16 cellular contexts compared by ENCODE assay signal in genomic region chr2:10931710-10932255, GRCh38. TPM values are rescaled to one million over a fixed set of nuclear protein-coding genes. Genes with fewer than 3 reads are reported as not detected.
DNase-seq lines count a peak whose midpoint lies in the region; FAIRE-seq and TF ChIP-seq lines count a peak whose summit lies in the region.
"Had no signal": no experiment of that assay in that cellular context is flagged by ENCODE, and none has a peak within 500 bp of the region (broad histone marks: within the 10 kb centered on the region; RNA-seq: fewer than 3 reads in every experiment).

No MANE protein-coding gene starts in this region.

- DNase-seq in AG08395 (ENCODE audit: low spot score) (peak; percentile 69), HK-2 (ENCODE audit: unreplicated experiment) (peak; percentile 38), bronchial epithelial cell (ENCODE audit: low read depth) (peak; percentile 9), kidney tubule cell (ENCODE audit: low spot score) (peak; percentile 88), AML-193 (lab: John Stamatoyannopoulos, UW) (no peak), NCI-H82 treated with DMSO at 0.1 percent for 48 hours (lab: John Stamatoyannopoulos, UW; ENCODE audit: unreplicated experiment) (no peak)
- no peak for DNase-seq in activated naive CD4-positive, alpha-beta T cell treated with anti-CD3 and anti-CD28 coated beads, Interleukin-2, amount 10 ng/mL, durations not matched to agents 7 days and 5 days
- no peak for DNase-seq in stimulated activated CD4-positive, alpha-beta T cell treated with anti-CD3 and anti-CD28 coated beads, Interleukin-1b, Interleukin-23, amount 100 ng/mL, for 48 hours
- DNase-seq: activated CD4-positive, alpha-beta T cell treated with anti-CD3 and anti-CD28 coated beads for 36 hours; brain microvascular endothelial cell; mesendoderm; T-helper 1 cell; upper lobe of left lung had no signal

- CTCF ChIA-PET in activated naive CD4-positive, alpha-beta T cell treated with anti-CD3 and anti-CD28 coated beads, Interleukin-2, amount 10 ng/mL, durations not matched to agents 7 days and 5 days (lab: Charles Lee): no interaction called here

- no peaks in the 10 kb centered on the region for H3K4me1 Mint-ChIP-seq in activated naive CD4-positive, alpha-beta T cell treated with anti-CD3 and anti-CD28 coated beads, Interleukin-2, amount 10 ng/mL, durations not matched to agents 7 days and 5 days
- H3K4me1 Mint-ChIP-seq: activated T-helper 17 cell treated with anti-CD3 and anti-CD28 coated beads, Interleukin-2, amount 50 U/mL, for 72 hours; B cell had no signal

- H3K36me3 ChIP-seq in bronchial epithelial cell (ENCODE audit: control insufficient read depth, insufficient read depth, low read length): no peaks in the 10 kb centered on the region
- H3K36me3 ChIP-seq: brain microvascular endothelial cell, upper lobe of left lung had no signal

- no peak overlapping the region for H3K27ac Mint-ChIP-seq in activated naive CD4-positive, alpha-beta T cell treated with anti-CD3 and anti-CD28 coated beads, Interleukin-2, amount 10 ng/mL, durations not matched to agents 7 days and 5 days
- H3K27ac Mint-ChIP-seq: activated CD4-positive, alpha-beta T cell treated with anti-CD3 and anti-CD28 coated beads for 36 hours; activated T-helper 17 cell treated with anti-CD3 and anti-CD28 coated beads, Interleukin-2, amount 50 U/mL, for 72 hours; B cell had no signal

- TF ChIP-seq CTCF in bronchial epithelial cell (IDR thresholded peaks at IDR 0.05; ENCODE audit: insufficient read depth, low read length, severe bottlenecking): no peak

- no peak overlapping the region for H3K4me3 ChIP-seq in bronchial epithelial cell (ENCODE audit: low read depth, low read length)
- H3K4me3 ChIP-seq: upper lobe of left lung had no signal

- H3K4me3 Mint-ChIP-seq in activated naive CD4-positive, alpha-beta T cell treated with anti-CD3 and anti-CD28 coated beads, Interleukin-2, amount 10 ng/mL, durations not matched to agents 7 days and 5 days: no peak overlapping the region
- H3K4me3 Mint-ChIP-seq: activated CD4-positive, alpha-beta T cell treated with anti-CD3 and anti-CD28 coated beads for 36 hours; activated T-helper 17 cell treated with anti-CD3 and anti-CD28 coated beads, Interleukin-2, amount 50 U/mL, for 72 hours; B cell had no signal

- FAIRE-seq in bronchial epithelial cell (lab: Jason Lieb, UNC): no peak
- FAIRE-seq: GM12891 had no signal

- peaks cover 33% of the 10 kb centered on the region for H3K27me3 Mint-ChIP-seq in activated naive CD4-positive, alpha-beta T cell treated with anti-CD3 and anti-CD28 coated beads, Interleukin-2, amount 10 ng/mL, durations not matched to agents 7 days and 5 days

- peaks cover 5% of the 10 kb centered on the region for H3K27me3 ChIP-seq in bronchial epithelial cell (ENCODE audit: control insufficient read depth, insufficient read depth, low read length)
- H3K27me3 ChIP-seq: brain microvascular endothelial cell, upper lobe of left lung had no signal

- no peaks in the 10 kb centered on the region for H3K36me3 Mint-ChIP-seq in activated naive CD4-positive, alpha-beta T cell treated with anti-CD3 and anti-CD28 coated beads, Interleukin-2, amount 10 ng/mL, durations not matched to agents 7 days and 5 days

- H3K9me3 Mint-ChIP-seq in activated naive CD4-positive, alpha-beta T cell treated with anti-CD3 and anti-CD28 coated beads, Interleukin-2, amount 10 ng/mL, durations not matched to agents 7 days and 5 days: no peaks in the 10 kb centered on the region
- H3K9me3 Mint-ChIP-seq: activated T-helper 17 cell treated with anti-CD3 and anti-CD28 coated beads, Interleukin-2, amount 50 U/mL, for 72 hours had no signal

RNA-seq across cellular contexts. Expression of gene KCNF1, which starts 20.0 kb away (rescaled TPM):
- total RNA-seq in bronchial epithelial cell: not detected in 2 replicates
- total RNA-seq: activated CD4-positive, alpha-beta T cell treated with anti-CD3 and anti-CD28 coated beads for 36 hours; activated T-helper 17 cell treated with anti-CD3 and anti-CD28 coated beads, Interleukin-2, amount 50 U/mL, for 72 hours; B cell had no signal

Comparison
In these comparisons a context has a peak if more than half of its experiments do, and no peak if none do; other contexts are left out.
1. DNase-seq: peak in AG08395 (single experiment), HK-2 (single experiment), bronchial epithelial cell (single experiment) and kidney tubule cell (single experiment); none in activated naive CD4-positive, alpha-beta T cell treated with anti-CD3 and anti-CD28 coated beads, Interleukin-2, amount 10 ng/mL, durations not matched to agents 7 days and 5 days (single experiment), AML-193 (0 of 2), stimulated activated CD4-positive, alpha-beta T cell treated with anti-CD3 and anti-CD28 coated beads, Interleukin-1b, Interleukin-23, amount 100 ng/mL, for 48 hours (single experiment) and NCI-H82 treated with DMSO at 0.1 percent for 48 hours (single experiment).